8 cellular contexts compared by ENCODE assay signal in genomic region chr4:68373513-68373912, GRCh38. TPM values are rescaled to one million over a fixed set of nuclear protein-coding genes. Genes with fewer than 3 reads are reported as not detected.
DNase-seq lines count a peak whose midpoint lies in the region; ATAC-seq and TF ChIP-seq lines count a peak whose summit lies in the region.

No MANE protein-coding gene starts in this region.

- H3K4me3 ChIP-seq in RWPE2 (ENCODE audit: severe bottlenecking) (no peak overlapping the region), tibial artery (peak overlapping the region; percentile 45 to 51)

- no peaks in the 10 kb centered on the region for H3K9me3 ChIP-seq in RWPE2 (ENCODE audit: severe bottlenecking)
- no peaks in the 10 kb centered on the region for H3K9me3 ChIP-seq in tibial artery

- H3K27me3 ChIP-seq in RWPE2 (ENCODE audit: insufficient read depth, poor library complexity, severe bottlenecking) = no peaks in the 10 kb centered on the region
- H3K27me3 ChIP-seq in tibial artery = peaks cover 0 to 3% of the 10 kb centered on the region in 2 donors

- ATAC-seq in HG02571 (IDR thresholded peaks at IDR 0.05; ENCODE audit: unreplicated experiment) (peak; percentile 59), RWPE2 (ENCODE audit: low read depth) (no peak)

- H3K9me3 Mint-ChIP-seq in activated naive CD8-positive, alpha-beta T cell treated with anti-CD3 and anti-CD28 coated beads for 36 hours = no peaks in the 10 kb centered on the region

- TF ChIP-seq CTCF in RWPE2 (IDR thresholded peaks at IDR 0.05; ENCODE audit: poor library complexity, severe bottlenecking) (no peak), tibial artery (IDR thresholded peaks at IDR 0.05) (no peak)

- H3K4me1 Mint-ChIP-seq in activated naive CD8-positive, alpha-beta T cell treated with anti-CD3 and anti-CD28 coated beads for 36 hours = peaks cover 13% of the 10 kb centered on the region

- no peaks in the 10 kb centered on the region for H3K36me3 Mint-ChIP-seq in activated naive CD8-positive, alpha-beta T cell treated with anti-CD3 and anti-CD28 coated beads for 36 hours

- H3K4me3 Mint-ChIP-seq in activated naive CD8-positive, alpha-beta T cell treated with anti-CD3 and anti-CD28 coated beads for 36 hours = peak overlapping the region; percentile 54

- H3K36me3 ChIP-seq in RWPE2 (ENCODE audit: low read depth) (no peaks in the 10 kb centered on the region), tibial artery (no peaks in the 10 kb centered on the region)

- H3K27me3 Mint-ChIP-seq in activated naive CD8-positive, alpha-beta T cell treated with anti-CD3 and anti-CD28 coated beads for 36 hours = no peaks in the 10 kb centered on the region

- peaks cover 32% of the 10 kb centered on the region for H3K4me1 ChIP-seq in RWPE2 (ENCODE audit: insufficient read depth, poor library complexity, severe bottlenecking)
- peaks cover 0 to 17% (median 7%) of the 10 kb centered on the region in 4 donors for H3K4me1 ChIP-seq in tibial artery

- intact Hi-C loops in tibial artery (cut with DNase I; ENCODE audit: low total_unique reads) = no loop called here

- no peak overlapping the region for H3K27ac Mint-ChIP-seq in activated naive CD8-positive, alpha-beta T cell treated with anti-CD3 and anti-CD28 coated beads for 36 hours

- peak overlapping the region; percentile 99 for H3K27ac ChIP-seq in RWPE2 (ENCODE audit: poor library complexity, severe bottlenecking)
- peak overlapping the region; percentile 55 to 68 for H3K27ac ChIP-seq in tibial artery

- peak; percentile 61 for DNase-seq in DMS153 (lab: John Stamatoyannopoulos, UW)
- no peak for DNase-seq in RWPE2 (ENCODE audit: low spot score)
- DNase-seq in activated naive CD8-positive, alpha-beta T cell treated with anti-CD3 and anti-CD28 coated beads for 36 hours = peak; percentile 70
- DNase-seq in glomerular endothelial cell (ENCODE audit: extremely low read depth, low read depth, low spot score) = peak; percentile 31
- peak; percentile 8 to 91 (median 72) for DNase-seq in nucleus accumbens (lab: John Stamatoyannopoulos, UW)
- DNase-seq in tibial artery = peak; percentile 75 to 88
- no peak for DNase-seq in NCI-H82 (lab: John Stamatoyannopoulos, UW)

RNA-seq across cellular contexts. Expression of gene YTHDC1, which starts 23.6 kb away (rescaled TPM):
- total RNA-seq in activated naive CD8-positive, alpha-beta T cell treated with anti-CD3 and anti-CD28 coated beads for 36 hours = 10 to 100 TPM; 81.1 to 84.7 TPM
- 34.7 and 50.1 TPM in 2 replicates for total RNA-seq in glomerular endothelial cell

Comparison
In these comparisons a context has a peak if more than half of its experiments do, and no peak if none do; other contexts are left out.
1. DNase-seq: peak in DMS153 (single experiment), activated naive CD8-positive, alpha-beta T cell treated with anti-CD3 and anti-CD28 coated beads for 36 hours (single experiment), glomerular endothelial cell (single experiment), nucleus accumbens (56 of 56) and tibial artery (2 of 2); none in RWPE2 (single experiment) and NCI-H82 (single experiment).